ENCODE assay signal across 1 cellular context in genomic region chr17:57900991-57901743, GRCh38.
TF ChIP-seq lines count a peak whose summit lies in the region.

No MANE protein-coding gene starts in this region.

TF ChIP-seq in SK-N-SH, 30 proteins besides CTCF, POLR2A, EP300 and RAD21 (continued from another document):
- TF ChIP-seq ZBTB33 (IDR thresholded peaks at IDR 0.05; ENCODE audit: borderline replicate concordance, low read depth), result no peak
- TF ChIP-seq FOXM1 (IDR thresholded peaks at IDR 0.05; ENCODE audit: low read depth), result no peak
- TF ChIP-seq ELF1 (IDR thresholded peaks at IDR 0.05), result no peak
